In the genomic region with DNA sequence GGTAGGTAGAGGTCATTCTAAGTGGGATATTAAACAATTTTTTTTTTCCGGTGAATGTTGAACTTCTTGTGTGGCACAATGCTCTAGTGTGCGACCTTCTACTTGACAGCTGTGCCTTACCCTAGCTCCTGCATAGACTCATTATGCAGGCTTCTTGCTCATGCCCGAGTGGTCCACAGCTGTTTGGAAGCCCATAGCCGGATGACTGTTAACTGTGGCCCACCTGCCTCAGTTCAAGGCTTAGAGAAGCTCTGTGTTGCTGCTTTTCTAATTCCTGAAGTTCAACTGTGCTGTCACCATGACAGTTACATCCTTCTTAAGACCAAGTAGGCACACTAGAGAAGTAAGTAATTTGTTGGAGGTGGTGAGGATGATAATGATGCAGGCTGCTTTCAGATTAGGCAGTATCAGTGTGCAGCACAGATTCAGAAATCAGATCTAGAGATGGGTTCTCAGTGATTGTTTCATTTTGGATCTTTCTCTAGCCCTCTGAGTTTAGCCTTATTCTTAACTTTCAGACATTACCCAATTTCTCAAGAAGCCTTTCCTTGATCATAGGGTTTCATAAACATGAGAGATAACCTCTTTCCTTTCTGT, we compare ENCODE assay signal across 21 cellular contexts.
"Had no signal": no experiment of that assay in that cellular context is flagged by ENCODE, and none has a peak within 500 bp of the region (broad histone marks: within the 10 kb centered on the region; RNA-seq: fewer than 3 reads in every experiment).

No MANE protein-coding gene starts in this region.

- H3K4me3 ChIP-seq: coronary artery, left ventricle myocardium inferior, mucosa of descending colon, skin epidermis, tibial nerve had no signal

- H3K9me3 ChIP-seq: left ventricle myocardium inferior, mucosa of descending colon, neutrophil, tibial nerve had no signal

- H3K4me1 Mint-ChIP-seq: activated B cell treated with CpG ODN at 0.5 μM for 24 hours; activated CD4-positive, alpha-beta T cell treated with anti-CD3 and anti-CD28 coated beads, Interleukin-2, amount 10 ng/mL, durations not matched to agents 24 days and 14 days; central memory CD8-positive, alpha-beta T cell; naive thymus-derived CD8-positive, alpha-beta T cell had no signal

- H3K9me3 Mint-ChIP-seq: activated B cell treated with CpG ODN at 0.5 μM for 24 hours; activated CD4-positive, alpha-beta T cell treated with anti-CD3 and anti-CD28 coated beads, Interleukin-2, amount 10 ng/mL, durations not matched to agents 24 days and 14 days; central memory CD8-positive, alpha-beta T cell; naive thymus-derived CD8-positive, alpha-beta T cell had no signal

- H3K27me3 Mint-ChIP-seq: central memory CD8-positive, alpha-beta T cell had no signal

- H3K36me3 ChIP-seq: brain microvascular endothelial cell, left ventricle myocardium inferior, neutrophil, tibial nerve had no signal

- H3K27ac ChIP-seq: brain microvascular endothelial cell, coronary artery, left ventricle myocardium inferior, neutrophil, skin epidermis, tibial nerve had no signal

- H3K4me3 Mint-ChIP-seq: activated B cell treated with CpG ODN at 0.5 μM for 24 hours; activated CD4-positive, alpha-beta T cell treated with anti-CD3 and anti-CD28 coated beads, Interleukin-2, amount 10 ng/mL, durations not matched to agents 24 days and 14 days; central memory CD8-positive, alpha-beta T cell; naive thymus-derived CD8-positive, alpha-beta T cell had no signal

- H3K36me3 Mint-ChIP-seq: naive thymus-derived CD8-positive, alpha-beta T cell had no signal

- DNase-seq: activated B cell treated with CpG ODN at 0.5 μM for 24 hours; activated CD4-positive, alpha-beta T cell treated with anti-CD3 and anti-CD28 coated beads, Interleukin-2, amount 10 ng/mL, durations not matched to agents 24 days and 14 days; activated CD8-positive, alpha-beta memory T cell treated with anti-CD3 and anti-CD28 coated beads for 24 hours; activated naive CD4-positive, alpha-beta T cell treated with Interleukin-2 at 50 U/mL for 16 hours; brain microvascular endothelial cell; effector CD8-positive, alpha-beta T cell; glutamatergic neuron; left ventricle myocardium inferior; naive thymus-derived CD8-positive, alpha-beta T cell; posterior cingulate gyrus; right cardiac atrium; stimulated activated CD4-positive, alpha-beta T cell treated with anti-CD3 and anti-CD28 coated beads, Interleukin-15, amount 100 ng/mL, for 24 hours; stimulated activated CD4-positive, alpha-beta T cell treated with anti-CD3 and anti-CD28 coated beads, Interleukin-4, amount 100 ng/mL, for 1 hour; stimulated activated naive CD4-positive, alpha-beta T cell treated with Interleukin-2 at 50 U/mL for 16 hours; substantia nigra had no signal

- H3K4me1 ChIP-seq: left ventricle myocardium inferior, tibial nerve had no signal

- H3K27me3 ChIP-seq: brain microvascular endothelial cell, neutrophil, tibial nerve had no signal

- ATAC-seq: mucosa of descending colon; naive thymus-derived CD8-positive, alpha-beta T cell; right cardiac atrium had no signal

- H3K27ac Mint-ChIP-seq: activated B cell treated with CpG ODN at 0.5 μM for 24 hours; activated CD4-positive, alpha-beta T cell treated with anti-CD3 and anti-CD28 coated beads, Interleukin-2, amount 10 ng/mL, durations not matched to agents 24 days and 14 days; naive thymus-derived CD8-positive, alpha-beta T cell had no signal
